Comparison of ENCODE assay signal across 27 cellular contexts in the genomic region with DNA sequence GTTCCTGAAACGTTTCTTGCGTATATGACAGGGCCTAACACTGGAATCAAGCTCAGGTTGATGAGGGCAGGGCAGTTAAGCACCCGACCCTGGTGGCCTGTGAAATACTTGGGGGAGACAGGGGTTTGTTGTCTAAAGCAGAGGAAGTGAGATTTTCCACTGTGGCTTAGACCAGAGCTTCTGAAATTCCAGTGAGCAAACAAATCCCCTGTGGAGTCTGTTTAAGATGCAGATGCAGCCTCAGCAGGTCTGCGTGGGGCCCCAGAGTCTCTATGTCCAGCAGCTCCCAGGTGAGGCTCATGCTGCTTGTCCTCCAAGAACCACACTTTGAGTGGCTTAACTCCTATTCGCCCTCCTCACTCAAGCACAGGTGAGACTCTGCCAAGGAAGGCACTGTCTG. TPM values are rescaled to one million over a fixed set of nuclear protein-coding genes. Genes with fewer than 3 reads are reported as not detected.
DNase-seq lines count a peak whose midpoint lies in the region; ATAC-seq, FAIRE-seq and TF ChIP-seq lines count a peak whose summit lies in the region.
"Had no signal": no experiment of that assay in that cellular context is flagged by ENCODE, and none has a peak within 500 bp of the region (broad histone marks: within the 10 kb centered on the region; RNA-seq: fewer than 3 reads in every experiment).

No MANE protein-coding gene starts in this region.

- H3K27me3 ChIP-seq in esophagus muscularis mucosa: peaks cover 0 to 15% (median 0%) of the 10 kb centered on the region in 4 donors
- H3K27me3 ChIP-seq: Peyer's patch had no signal

- H3K4me3 ChIP-seq in esophagus muscularis mucosa: no peak overlapping the region
- H3K4me3 ChIP-seq: Peyer's patch had no signal

- H3K27me3 Mint-ChIP-seq in stimulated activated naive B cell treated with anti-CD40 and anti-IgM and Interleukin-4, amounts not matched to agents 10 μg/mL and 1 μg/mL and 100 μg/mL, for 72 hours: no peaks in the 10 kb centered on the region
- peaks cover 2% of the 10 kb centered on the region for H3K27me3 Mint-ChIP-seq in activated T-cell treated with anti-CD3 and anti-CD28 coated beads, Interleukin-2, amount 50 U/mL, for 24 hours

- ATAC-seq in stimulated activated naive B cell treated with anti-CD40 and anti-IgM and Interleukin-4, amounts not matched to agents 10 μg/mL and 1 μg/mL and 100 μg/mL, for 72 hours (replicated peaks): peak; percentile 52 to 73
- ATAC-seq: CD8-positive, alpha-beta T cell had no signal

- TF ChIP-seq POLR2A in GM12891 (IDR thresholded peaks at IDR 0.05; ENCODE audit: low read depth, low read length) (no peak), esophagus muscularis mucosa (IDR thresholded peaks at IDR 0.05; ENCODE audit: low read depth) (no peak)

- no peak for TF ChIP-seq CTCF in esophagus muscularis mucosa (IDR thresholded peaks at IDR 0.05)

- no peak overlapping the region for H3K4me3 Mint-ChIP-seq in stimulated activated naive B cell treated with anti-CD40 and anti-IgM and Interleukin-4, amounts not matched to agents 10 μg/mL and 1 μg/mL and 100 μg/mL, for 72 hours
- H3K4me3 Mint-ChIP-seq in activated T-cell treated with anti-CD3 and anti-CD28 coated beads, Interleukin-2, amount 50 U/mL, for 24 hours: no peak overlapping the region
- H3K4me3 Mint-ChIP-seq: CD8-positive, alpha-beta T cell; H9 had no signal

- no peaks in the 10 kb centered on the region for H3K36me3 ChIP-seq in esophagus muscularis mucosa
- H3K36me3 ChIP-seq: Peyer's patch had no signal

- WGBS in esophagus muscularis mucosa: 65% methylated on average over 5 of the region's 5 CpGs

- no peak overlapping the region for H3K27ac Mint-ChIP-seq in stimulated activated naive B cell treated with anti-CD40 and anti-IgM and Interleukin-4, amounts not matched to agents 10 μg/mL and 1 μg/mL and 100 μg/mL, for 72 hours
- H3K27ac Mint-ChIP-seq in activated T-cell treated with anti-CD3 and anti-CD28 coated beads, Interleukin-2, amount 50 U/mL, for 24 hours: no peak overlapping the region
- H3K27ac Mint-ChIP-seq: CD8-positive, alpha-beta T cell; H9 had no signal

- no peaks in the 10 kb centered on the region for H3K9me3 ChIP-seq in esophagus muscularis mucosa
- H3K9me3 ChIP-seq: Caco-2, Peyer's patch had no signal

- DNase-seq in GM12891 (ENCODE audit: insufficient read length, low spot score) (no peak), NCI-H146 treated with DMSO at 0.1 percent for 48 hours (lab: John Stamatoyannopoulos, UW; ENCODE audit: unreplicated experiment) (peak; percentile 15), esophagus muscularis mucosa (ENCODE audit: extremely low spot score) (peak; percentile 74), posterior vena cava (ENCODE audit: low spot score) (no peak)
- no peak for DNase-seq in stimulated activated naive B cell treated with anti-CD40 and anti-IgM and Interleukin-4, amounts not matched to agents 10 μg/mL and 1 μg/mL and 100 μg/mL, for 72 hours
- no peak for DNase-seq in activated T-cell treated with anti-CD3 and anti-CD28 coated beads, Interleukin-2, amount 50 U/mL, for 24 hours
- no peak for DNase-seq in stimulated activated naive CD4-positive, alpha-beta T cell (lab: John Stamatoyannopoulos, UW)
- DNase-seq: C1 segment of cervical spinal cord; Caco-2; CD8-positive, alpha-beta T cell; DMS 273 treated with DMSO at 0.1 percent for 48 hours; DMS79 treated with DMSO at 0.1 percent for 48 hours; GF-D8; H9; Karpas-422; NCI-H1092 treated with DMSO at 0.1 percent for 48 hours; NCI-H1436 treated with DMSO at 0.1 percent for 48 hours; NCI-H2029; NCI-H446 treated with DMSO at 0.1 percent for 48 hours; NCI-H526; OCI-M1; Peyer's patch; SHP77 treated with DMSO at 0.1 percent for 48 hours had no signal

- no peak for FAIRE-seq in GM12891 (lab: Jason Lieb, UNC)
- FAIRE-seq: A204.1, GM18507 had no signal

- H3K4me1 Mint-ChIP-seq in stimulated activated naive B cell treated with anti-CD40 and anti-IgM and Interleukin-4, amounts not matched to agents 10 μg/mL and 1 μg/mL and 100 μg/mL, for 72 hours: peaks cover 25 to 31% of the 10 kb centered on the region in 2 donors
- peaks cover 2% of the 10 kb centered on the region for H3K4me1 Mint-ChIP-seq in activated T-cell treated with anti-CD3 and anti-CD28 coated beads, Interleukin-2, amount 50 U/mL, for 24 hours (ENCODE audit: low read depth)

- H3K27ac ChIP-seq in esophagus muscularis mucosa (replicated peaks in 1 of 4): no peak overlapping the region
- H3K27ac ChIP-seq: Peyer's patch had no signal

- TF ChIP-seq EP300 in esophagus muscularis mucosa (IDR thresholded peaks at IDR 0.05): no peak

- H3K9me3 Mint-ChIP-seq in stimulated activated naive B cell treated with anti-CD40 and anti-IgM and Interleukin-4, amounts not matched to agents 10 μg/mL and 1 μg/mL and 100 μg/mL, for 72 hours: peaks cover 0 to 2% of the 10 kb centered on the region in 2 donors
- no peaks in the 10 kb centered on the region for H3K9me3 Mint-ChIP-seq in activated T-cell treated with anti-CD3 and anti-CD28 coated beads, Interleukin-2, amount 50 U/mL, for 24 hours
- H3K9me3 Mint-ChIP-seq: CD8-positive, alpha-beta T cell had no signal

- intact Hi-C loops in esophagus muscularis mucosa (cut with DNase I) (no loop called here), posterior vena cava (cut with DNase I) (no loop called here)

- no peaks in the 10 kb centered on the region for H3K4me1 ChIP-seq in esophagus muscularis mucosa
- H3K4me1 ChIP-seq: Caco-2, Peyer's patch had no signal

- peaks cover 0 to 2% of the 10 kb centered on the region in 2 donors for H3K36me3 Mint-ChIP-seq in stimulated activated naive B cell treated with anti-CD40 and anti-IgM and Interleukin-4, amounts not matched to agents 10 μg/mL and 1 μg/mL and 100 μg/mL, for 72 hours
- H3K36me3 Mint-ChIP-seq in activated T-cell treated with anti-CD3 and anti-CD28 coated beads, Interleukin-2, amount 50 U/mL, for 24 hours (ENCODE audit: low read depth): no peaks in the 10 kb centered on the region
- H3K36me3 Mint-ChIP-seq: CD8-positive, alpha-beta T cell had no signal

TF ChIP-seq in GM12891, 5 proteins besides CTCF, POLR2A, EP300 and RAD21:
- no peak for TF ChIP-seq PAX5 (IDR thresholded peaks at IDR 0.05; ENCODE audit: insufficient read depth, low read length, severe bottlenecking)
- no peak for TF ChIP-seq TAF1 (IDR thresholded peaks at IDR 0.05; ENCODE audit: low read depth, low read length)
- TF ChIP-seq POU2F2 (IDR thresholded peaks at IDR 0.05; ENCODE audit: low read depth, low read length): no peak
- TF ChIP-seq POLR2AphosphoS5 (IDR thresholded peaks at IDR 0.05; ENCODE audit: low read depth, low read length): no peak
- peak; percentile 65 for TF ChIP-seq SPI1 (IDR thresholded peaks at IDR 0.05; ENCODE audit: low read depth, low read length)

RNA-seq across cellular contexts. Expression of a gene that starts 39.1 kb away (rescaled TPM):
- polyA plus RNA-seq in GM12891 (2012; ENCODE audit: low read depth, missing spikeins): 1.7 TPM
- total RNA-seq in esophagus muscularis mucosa: not detected
- total RNA-seq in posterior vena cava: not detected
- total RNA-seq: Caco-2; CD8-positive, alpha-beta T cell; HT-29; Peyer's patch had no signal

RNA-seq across cellular contexts. Expression of a gene that starts 46.3 kb away (rescaled TPM):
- polyA plus RNA-seq in GM12891 (2012; ENCODE audit: low read depth, missing spikeins): not detected
- not detected for total RNA-seq in esophagus muscularis mucosa
- not detected for total RNA-seq in posterior vena cava
- total RNA-seq: CD8-positive, alpha-beta T cell; H9; HT-29; Peyer's patch had no signal
- polyA plus RNA-seq: AG04450 had no signal

Comparison
In these comparisons a context has a peak if more than half of its experiments do, and no peak if none do; other contexts are left out.
1. DNase-seq: peak in NCI-H146 treated with DMSO at 0.1 percent for 48 hours (single experiment) and esophagus muscularis mucosa (single experiment); none in GM12891 (single experiment), stimulated activated naive B cell treated with anti-CD40 and anti-IgM and Interleukin-4, amounts not matched to agents 10 μg/mL and 1 μg/mL and 100 μg/mL, for 72 hours (single experiment), activated T-cell treated with anti-CD3 and anti-CD28 coated beads, Interleukin-2, amount 50 U/mL, for 24 hours (single experiment), stimulated activated naive CD4-positive, alpha-beta T cell (0 of 6) and posterior vena cava (single experiment).